In genomic region chr1:108830119-108831008, GRCh38 we compare ENCODE assay signal across 8 cellular contexts. TPM values are rescaled to one million over a fixed set of nuclear protein-coding genes. Genes with fewer than 3 reads are reported as not detected.
DNase-seq lines count a peak whose midpoint lies in the region; ATAC-seq and TF ChIP-seq lines count a peak whose summit lies in the region.

No MANE protein-coding gene starts in this region.

- CTCF ChIA-PET in RWPE1 (lab: Yijun Ruan, JAX), result interaction anchor here (0.7 to 5.5 kb wide), 3 partner anchors 46 to 68 kb away, joined by 3 to 36 read pairs (median 3); partner anchors contain the start of gene GPSM2
- CTCF ChIA-PET in CD8-positive, alpha-beta memory T cell (lab: Charles Lee), result interaction anchor here (1.0 to 8.2 kb wide), 9 partner anchors 8 to 281 kb away, joined by 3 to 79 read pairs (median 10); partner anchors contain the start of gene PRPF38B

- no peak overlapping the region for H2AFZ ChIP-seq in fibroblast of lung (ENCODE audit: low read length)

- peak overlapping the region; percentile 98 for H3K27ac Mint-ChIP-seq in osteocyte (ENCODE audit: unreplicated experiment)
- no peak overlapping the region for H3K27ac Mint-ChIP-seq in effector memory CD8-positive, alpha-beta T cell
- no peak overlapping the region for H3K27ac Mint-ChIP-seq in CD8-positive, alpha-beta memory T cell

- peak overlapping the region; percentile 66 for H3K4me3 Mint-ChIP-seq in osteocyte (ENCODE audit: unreplicated experiment)
- no peak overlapping the region for H3K4me3 Mint-ChIP-seq in effector memory CD8-positive, alpha-beta T cell
- no peak overlapping the region for H3K4me3 Mint-ChIP-seq in CD8-positive, alpha-beta memory T cell

- H4K20me1 ChIP-seq in fibroblast of lung (ENCODE audit: control insufficient read depth, extremely low read depth, insufficient read depth, low read length), result no peaks in the 10 kb centered on the region

- ATAC-seq in GM21619 (IDR thresholded peaks at IDR 0.05; ENCODE audit: unreplicated experiment) (no peak), GM21576 (IDR thresholded peaks at IDR 0.05; ENCODE audit: unreplicated experiment) (no peak)
- no peak for ATAC-seq in effector memory CD8-positive, alpha-beta T cell (replicated peaks)

- H3K79me2 ChIP-seq in fibroblast of lung (ENCODE audit: control insufficient read depth, insufficient read depth, low read length), result no peaks in the 10 kb centered on the region

- H3K4me2 ChIP-seq in fibroblast of lung (ENCODE audit: extremely low read depth, insufficient read depth, low read length), result peak overlapping the region; percentile 70

- H3K36me3 Mint-ChIP-seq in osteocyte (ENCODE audit: unreplicated experiment), result no peaks in the 10 kb centered on the region
- H3K36me3 Mint-ChIP-seq in effector memory CD8-positive, alpha-beta T cell (ENCODE audit: insufficient read depth), result no peaks in the 10 kb centered on the region
- no peaks in the 10 kb centered on the region for H3K36me3 Mint-ChIP-seq in CD8-positive, alpha-beta memory T cell

- H3K27ac ChIP-seq in RWPE1, result peak overlapping the region; percentile 100
- peak overlapping the region; percentile 91 for H3K27ac ChIP-seq in fibroblast of lung (ENCODE audit: insufficient read depth, low read length)
- no peak overlapping the region for H3K27ac ChIP-seq in CD8-positive, alpha-beta memory T cell (ENCODE audit: low read depth, low read length)

- H3K27me3 ChIP-seq in fibroblast of lung (ENCODE audit: control insufficient read depth, insufficient read depth, low read length), result no peaks in the 10 kb centered on the region
- no peaks in the 10 kb centered on the region for H3K27me3 ChIP-seq in CD8-positive, alpha-beta memory T cell (ENCODE audit: insufficient read depth, low read length, poor library complexity, severe bottlenecking)

- POLR2A ChIA-PET in RWPE1 (lab: Yijun Ruan, JAX; ENCODE audit: low non-redundant PET), result interaction anchor here (0.6 kb wide), 1 partner anchor 50 kb away, joined by 4 read pairs; no protein-coding TSS in a partner anchor
- POLR2A ChIA-PET in CD8-positive, alpha-beta memory T cell (lab: Charles Lee), result no interaction called here

- peaks cover 54% of the 10 kb centered on the region for H3K4me1 Mint-ChIP-seq in osteocyte (ENCODE audit: unreplicated experiment)
- peaks cover 0 to 2% of the 10 kb centered on the region in 2 donors for H3K4me1 Mint-ChIP-seq in effector memory CD8-positive, alpha-beta T cell (ENCODE audit: low read depth in 2 of 2)
- H3K4me1 Mint-ChIP-seq in CD8-positive, alpha-beta memory T cell, result peaks cover 0 to 5% (median 4%) of the 10 kb centered on the region in 3 donors

- peaks cover 24% of the 10 kb centered on the region for H3K4me1 ChIP-seq in fibroblast of lung (ENCODE audit: control insufficient read depth, extremely low read depth, insufficient read depth, low read length)
- H3K4me1 ChIP-seq in CD8-positive, alpha-beta memory T cell (ENCODE audit: insufficient read depth, low read length), result no peaks in the 10 kb centered on the region

- peak overlapping the region in 2 of 4 experiments; percentile 32 to 50 for H3K4me3 ChIP-seq in fibroblast of lung (replicated peaks in 1 of 4; ENCODE audit: control extremely low read depth in 1 of 4, insufficient read depth in 1 of 4, low read depth in 3 of 4, low read length in 4 of 4)
- no peak overlapping the region for H3K4me3 ChIP-seq in CD8-positive, alpha-beta memory T cell (ENCODE audit: low read length)

- no peaks in the 10 kb centered on the region for H3K9me3 ChIP-seq in fibroblast of lung (ENCODE audit: control insufficient read depth, insufficient read depth, low read depth, low read length)
- H3K9me3 ChIP-seq in CD8-positive, alpha-beta memory T cell (ENCODE audit: low read length), result no peaks in the 10 kb centered on the region

- H3K9ac ChIP-seq in fibroblast of lung (ENCODE audit: insufficient read depth, low read length), result peak overlapping the region; percentile 30

- no peaks in the 10 kb centered on the region for H3K27me3 Mint-ChIP-seq in osteocyte (ENCODE audit: unreplicated experiment)
- H3K27me3 Mint-ChIP-seq in effector memory CD8-positive, alpha-beta T cell, result no peaks in the 10 kb centered on the region
- H3K27me3 Mint-ChIP-seq in CD8-positive, alpha-beta memory T cell, result peaks cover 0 to 6% of the 10 kb centered on the region in 2 donors

- no peaks in the 10 kb centered on the region for H3K36me3 ChIP-seq in fibroblast of lung (ENCODE audit: control insufficient read depth, insufficient read depth, low read length)
- no peaks in the 10 kb centered on the region for H3K36me3 ChIP-seq in CD8-positive, alpha-beta memory T cell (ENCODE audit: insufficient read depth, low read length)

- no peak for TF ChIP-seq CTCF in RWPE1 (conservative IDR thresholded peaks at IDR 0.05; ENCODE audit: low read depth)
- no peak for TF ChIP-seq CTCF in fibroblast of lung (conservative IDR thresholded peaks at IDR 0.05 in 1 of 2, IDR thresholded peaks at IDR 0.05 in 1 of 2; ENCODE audit: low read depth in 1 of 2, low read length in 2 of 2)
- no peak for TF ChIP-seq CTCF in osteocyte (IDR thresholded peaks at IDR 0.05)

- DNase-seq in DMS 273 (lab: John Stamatoyannopoulos, UW; ENCODE audit: unreplicated experiment) (peak; percentile 87), RWPE1 (ENCODE audit: low spot score) (peak; percentile 73), fibroblast of lung (ENCODE audit: low read depth in 2 of 2) (peak; percentile 97 to 98), osteocyte (ENCODE audit: extremely low spot score, unreplicated experiment) (peak; percentile 86)
- DNase-seq in effector memory CD8-positive, alpha-beta T cell, result no peak
- no peak for DNase-seq in CD8-positive, alpha-beta memory T cell

- H3K9me3 Mint-ChIP-seq in osteocyte (ENCODE audit: unreplicated experiment), result no peaks in the 10 kb centered on the region
- no peaks in the 10 kb centered on the region for H3K9me3 Mint-ChIP-seq in effector memory CD8-positive, alpha-beta T cell
- H3K9me3 Mint-ChIP-seq in CD8-positive, alpha-beta memory T cell, result no peaks in the 10 kb centered on the region

RNA-seq across cellular contexts. Expression of gene AKNAD1, which starts 26.5 kb away (rescaled TPM):
- total RNA-seq in fibroblast of lung (0.17 and 0.26 TPM in 2 replicates), osteocyte (0.70 and 1.1 TPM in 2 replicates)
- 0.71 and 1.2 TPM in 2 replicates for polyA plus RNA-seq in fibroblast of lung
- polyA plus RNA-seq in fibroblast of lung (2012), result 0.83 and 1.1 TPM in 2 replicates
- polyA minus RNA-seq in fibroblast of lung (ENCODE audit: low replicate concordance), result not detected in 2 replicates
- not detected for total RNA-seq in CD8-positive, alpha-beta memory T cell
- not detected for polyA plus RNA-seq in CD8-positive, alpha-beta memory T cell

RNA-seq across cellular contexts. Expression of gene GPSM2, which starts 46.4 kb away (rescaled TPM):
- 28.0 and 36.2 TPM in 2 replicates for total RNA-seq in fibroblast of lung
- 32.6 and 61.1 TPM in 2 replicates for polyA plus RNA-seq in fibroblast of lung
- polyA plus RNA-seq in fibroblast of lung (2012), result 23.5 and 38.5 TPM in 2 replicates
- 8.4 and 19.6 TPM in 2 replicates for polyA minus RNA-seq in fibroblast of lung (ENCODE audit: low replicate concordance)
- 37.1 and 40.9 TPM in 2 replicates for total RNA-seq in osteocyte
- 1 to 10 TPM; 6.0 to 7.5 TPM for total RNA-seq in CD8-positive, alpha-beta memory T cell
- polyA plus RNA-seq in CD8-positive, alpha-beta memory T cell, result 2.0 TPM

Comparison
In these comparisons a context has a peak if more than half of its experiments do, and no peak if none do; other contexts are left out.
1. DNase-seq: peak in DMS 273 (single experiment), RWPE1 (single experiment), fibroblast of lung (2 of 2) and osteocyte (single experiment); none in effector memory CD8-positive, alpha-beta T cell (0 of 3) and CD8-positive, alpha-beta memory T cell (0 of 5).